Comparison of ENCODE assay signal across 15 cellular contexts in genomic region chr9:33117816-33118215, GRCh38. TPM values are rescaled to one million over a fixed set of nuclear protein-coding genes. Genes with fewer than 3 reads are reported as not detected.
A peak's percentile ranks its signal among the peaks of the same experiment; 100 is the strongest.
DNase-seq lines count a peak whose midpoint lies in the region; ATAC-seq and TF ChIP-seq lines count a peak whose summit lies in the region.
"Had no signal": no experiment of that assay in that cellular context is flagged by ENCODE, and none has a peak within 500 bp of the region (broad histone marks: within the 10 kb centered on the region; RNA-seq: fewer than 3 reads in every experiment).

No MANE protein-coding gene starts in this region.

- TF ChIP-seq CTCF in cardiac muscle cell (IDR thresholded peaks at IDR 0.05; ENCODE audit: low read depth, low read length) (no peak), type B pancreatic cell (conservative IDR thresholded peaks at IDR 0.05) (no peak)

- no peak overlapping the region for H4K91ac ChIP-seq in mesenchymal stem cell (ENCODE audit: low read length)

- H3K27me3 Mint-ChIP-seq in activated T-helper 17 cell treated with anti-CD3 and anti-CD28 coated beads, Interleukin-2, amount 50 U/mL, for 72 hours = no peaks in the 10 kb centered on the region
- no peaks in the 10 kb centered on the region for H3K27me3 Mint-ChIP-seq in type B pancreatic cell

- ATAC-seq in right cardiac atrium (no peak), GM21528 (IDR thresholded peaks at IDR 0.05; ENCODE audit: low FRiP score, unreplicated experiment) (no peak)
- ATAC-seq in activated T-helper 17 cell treated with anti-CD3 and anti-CD28 coated beads, Interleukin-2, amount 50 U/mL, for 72 hours (replicated peaks) = peak; percentile 49

- no peak overlapping the region for H3K4ac ChIP-seq in mesenchymal stem cell (ENCODE audit: low read depth in 1 of 2, low read length in 2 of 2)

- H3K36me3 ChIP-seq in cardiac muscle cell (peaks cover 14% of the 10 kb centered on the region), mesenchymal stem cell (ENCODE audit: control insufficient read depth in 1 of 2, insufficient read depth in 2 of 2, low read depth in 1 of 2, low read length in 2 of 2) (peaks cover 25 to 44% of the 10 kb centered on the region in 2 experiments)

- peaks cover 33% of the 10 kb centered on the region for H3K4me1 Mint-ChIP-seq in activated T-helper 17 cell treated with anti-CD3 and anti-CD28 coated beads, Interleukin-2, amount 50 U/mL, for 72 hours
- peaks cover 9% of the 10 kb centered on the region for H3K4me1 Mint-ChIP-seq in type B pancreatic cell (ENCODE audit: unreplicated experiment)

- no peak overlapping the region for H2BK120ac ChIP-seq in mesenchymal stem cell (ENCODE audit: low read depth, low read length)

- H3K36me3 Mint-ChIP-seq in activated T-helper 17 cell treated with anti-CD3 and anti-CD28 coated beads, Interleukin-2, amount 50 U/mL, for 72 hours (ENCODE audit: low read depth) = peaks cover 94% of the 10 kb centered on the region
- H3K36me3 Mint-ChIP-seq in type B pancreatic cell = peaks cover 21% of the 10 kb centered on the region

- intact Hi-C loops in right cardiac atrium (cut with DNase I) = no loop called here

- H2AFZ ChIP-seq in mesenchymal stem cell (ENCODE audit: low read depth, low read length) = no peak overlapping the region
- H2AFZ ChIP-seq: parathyroid adenoma had no signal

- peak overlapping the region; percentile 81 for H3K9ac ChIP-seq in mesenchymal stem cell (ENCODE audit: low read length)
- H3K9ac ChIP-seq: parathyroid adenoma had no signal

- H3K18ac ChIP-seq in mesenchymal stem cell (ENCODE audit: low read depth in 1 of 2, low read length in 2 of 2) = no peak overlapping the region

- H2AK5ac ChIP-seq in mesenchymal stem cell (ENCODE audit: low read length, severe bottlenecking) = no peak overlapping the region

- 89% methylated on average over 4 of the region's 4 CpGs for WGBS in right cardiac atrium
- WGBS in mesenchymal stem cell = 100% methylated on average over 2 of the region's 4 CpGs

- H3K14ac ChIP-seq in mesenchymal stem cell (ENCODE audit: low read length in 2 of 2) = no peak overlapping the region

- no peak overlapping the region for H2BK15ac ChIP-seq in mesenchymal stem cell (ENCODE audit: low read depth, poor library complexity, severe bottlenecking)

- peak overlapping the region in 1 of 2 experiments; percentile 4 for H2BK12ac ChIP-seq in mesenchymal stem cell (ENCODE audit: low read length in 2 of 2)

- H3K4me2 ChIP-seq in mesenchymal stem cell (ENCODE audit: low read length, poor library complexity, severe bottlenecking) = no peak overlapping the region

- DNase-seq in cardiac muscle cell (ENCODE audit: low read depth in 1 of 2, low spot score in 1 of 2) (no peak), right cardiac atrium (no peak), mesenchymal stem cell (no peak), type B pancreatic cell (ENCODE audit: extremely low spot score, unreplicated experiment) (no peak), NCI-H128 (lab: John Stamatoyannopoulos, UW; ENCODE audit: unreplicated experiment) (no peak), cerebellar nuclear complex (lab: John Stamatoyannopoulos, UW) (no peak)
- DNase-seq: activated T-cell treated with anti-CD3 and anti-CD28 coated beads, Interleukin-2, amount 50 U/mL, for 1 hour; brain microvascular endothelial cell; hippocampal formation; NCI-H226; RPMI8226; stimulated activated CD4-positive, alpha-beta T cell treated with anti-CD3 and anti-CD28 coated beads, Interleukin-2, amount 100 ng/mL, for 24 hours had no signal

- peak overlapping the region; percentile 91 for H3K27ac Mint-ChIP-seq in activated T-helper 17 cell treated with anti-CD3 and anti-CD28 coated beads, Interleukin-2, amount 50 U/mL, for 72 hours
- H3K27ac Mint-ChIP-seq in type B pancreatic cell = peak overlapping the region; percentile 89

- peaks cover 29% of the 10 kb centered on the region for H3K79me1 ChIP-seq in mesenchymal stem cell (replicated peaks; ENCODE audit: low read length, poor library complexity, severe bottlenecking)

- peak overlapping the region; percentile 62 for H3K4me3 Mint-ChIP-seq in activated T-helper 17 cell treated with anti-CD3 and anti-CD28 coated beads, Interleukin-2, amount 50 U/mL, for 72 hours
- peak overlapping the region; percentile 50 for H3K4me3 Mint-ChIP-seq in type B pancreatic cell

- H3K9me3 Mint-ChIP-seq in activated T-helper 17 cell treated with anti-CD3 and anti-CD28 coated beads, Interleukin-2, amount 50 U/mL, for 72 hours = no peaks in the 10 kb centered on the region
- H3K9me3 Mint-ChIP-seq in type B pancreatic cell = no peaks in the 10 kb centered on the region

- no peak overlapping the region for H2BK5ac ChIP-seq in mesenchymal stem cell (ENCODE audit: low read depth, low read length, poor library complexity, severe bottlenecking)

- H4K8ac ChIP-seq in mesenchymal stem cell (ENCODE audit: low read length) = no peak overlapping the region

- H3K9me3 ChIP-seq in cardiac muscle cell (ENCODE audit: low read depth) = no peaks in the 10 kb centered on the region
- H3K9me3 ChIP-seq in right cardiac atrium (ENCODE audit: control insufficient read depth, low read length) = no peaks in the 10 kb centered on the region
- H3K9me3 ChIP-seq in mesenchymal stem cell (ENCODE audit: control insufficient read depth, low read length) = no peaks in the 10 kb centered on the region

- peak overlapping the region in 1 of 2 experiments; percentile 11 for H3K23ac ChIP-seq in mesenchymal stem cell (ENCODE audit: low read length in 2 of 2)

- H3K4me3 ChIP-seq in cardiac muscle cell = no peak overlapping the region
- no peak overlapping the region for H3K4me3 ChIP-seq in right cardiac atrium (ENCODE audit: low read length)
- no peak overlapping the region for H3K4me3 ChIP-seq in mesenchymal stem cell (ENCODE audit: insufficient read depth in 1 of 2, low read depth in 1 of 2, low read length in 2 of 2)

- no peaks in the 10 kb centered on the region for H3K4me1 ChIP-seq in cardiac muscle cell (ENCODE audit: low read depth)
- peaks cover 5% of the 10 kb centered on the region for H3K4me1 ChIP-seq in right cardiac atrium (ENCODE audit: control insufficient read depth, insufficient read depth, low read length)
- no peaks in the 10 kb centered on the region for H3K4me1 ChIP-seq in mesenchymal stem cell (ENCODE audit: control insufficient read depth, insufficient read depth, low read depth, low read length)
- H3K4me1 ChIP-seq: parathyroid adenoma had no signal

- H3K27me3 ChIP-seq in cardiac muscle cell (no peaks in the 10 kb centered on the region), right cardiac atrium (ENCODE audit: control insufficient read depth, insufficient read depth) (no peaks in the 10 kb centered on the region), mesenchymal stem cell (ENCODE audit: control insufficient read depth in 1 of 2, insufficient read depth in 1 of 2, low read length in 2 of 2) (no peaks in the 10 kb centered on the region)
- H3K27me3 ChIP-seq: brain microvascular endothelial cell had no signal

- H3K27ac ChIP-seq in cardiac muscle cell (peak overlapping the region; percentile 88), right cardiac atrium (ENCODE audit: low read length) (no peak overlapping the region), mesenchymal stem cell (ENCODE audit: low read length, poor library complexity, severe bottlenecking) (no peak overlapping the region)
- H3K27ac ChIP-seq: brain microvascular endothelial cell, parathyroid adenoma had no signal

RNA-seq across cellular contexts. Expression of gene SMU1, which starts 41.3 kb away (rescaled TPM):
- total RNA-seq in cardiac muscle cell = 16.4 and 17.6 TPM in 2 replicates
- 16.4 and 25.0 TPM in 2 replicates for polyA plus RNA-seq in cardiac muscle cell
- total RNA-seq in right cardiac atrium = 10 to 100 TPM; 16.6 to 17.3 (median 17.0) TPM
- 9.4 TPM for polyA plus RNA-seq in right cardiac atrium
- 10 to 100 TPM; 24.2 to 30.9 TPM for total RNA-seq in activated T-helper 17 cell treated with anti-CD3 and anti-CD28 coated beads, Interleukin-2, amount 50 U/mL, for 72 hours
- polyA plus RNA-seq in mesenchymal stem cell (2013, experiment 1 of 2) = 10.1 TPM
- polyA plus RNA-seq in mesenchymal stem cell (2013, experiment 2 of 2) = 10.5 TPM
- 21.0 and 25.4 TPM in 2 replicates for total RNA-seq in type B pancreatic cell (ENCODE audit: low replicate concordance)

RNA-seq across cellular contexts. Expression of gene B4GALT1, which starts 49.3 kb away (rescaled TPM):
- total RNA-seq in cardiac muscle cell (24.8 and 33.6 TPM in 2 replicates), right cardiac atrium (100 to 1,000 TPM in 1 of 4 donors, 10 to 100 TPM in 3; 44.0 to 137 (median 58.3) TPM), type B pancreatic cell (ENCODE audit: low replicate concordance) (91.9 and 150 TPM in 2 replicates)
- polyA plus RNA-seq in cardiac muscle cell (22.1 and 30.0 TPM in 2 replicates), right cardiac atrium (24.7 TPM)
- total RNA-seq in activated T-helper 17 cell treated with anti-CD3 and anti-CD28 coated beads, Interleukin-2, amount 50 U/mL, for 72 hours = 10 to 100 TPM; 45.4 to 57.9 TPM
- polyA plus RNA-seq in mesenchymal stem cell (2013, experiment 1 of 2) = 58.5 TPM
- polyA plus RNA-seq in mesenchymal stem cell (2013, experiment 2 of 2) = 58.1 TPM
